ENCODE assay signal across 27 cellular contexts in the genomic region with DNA sequence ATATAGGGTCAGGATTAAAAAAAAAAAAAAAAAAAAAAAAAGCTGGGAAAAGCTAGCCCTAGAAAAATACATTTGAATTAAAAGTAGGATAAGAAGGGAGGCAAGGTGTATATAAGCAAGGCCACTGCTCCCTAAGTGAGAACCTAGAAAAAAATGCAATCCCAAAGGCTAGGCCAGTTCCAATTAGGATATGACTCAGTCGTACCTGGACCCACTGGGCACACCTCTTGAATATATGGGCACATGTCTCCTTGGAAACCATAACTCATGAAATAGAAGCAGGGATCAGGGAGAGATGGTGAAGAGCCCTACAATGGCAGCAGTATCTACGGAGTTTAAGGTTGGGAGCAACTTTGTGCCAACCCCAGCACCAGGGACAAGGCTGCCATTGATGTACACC.
"Had no signal": no experiment of that assay in that cellular context is flagged by ENCODE, and none has a peak within 500 bp of the region (broad histone marks: within the 10 kb centered on the region; RNA-seq: fewer than 3 reads in every experiment).

No MANE protein-coding gene starts in this region.

- H3K27ac Mint-ChIP-seq: memory B cell; naive thymus-derived CD4-positive, alpha-beta T cell; natural killer cell treated with Interleukin-12 subunit alpha and Interleukin-12 subunit beta and Interleukin-15 and Interleukin-18, amount 100 ng/mL, for 72 hours; progenitor cell of endocrine pancreas; stimulated activated naive CD8-positive, alpha-beta T cell treated with anti-CD3 and anti-CD28 coated beads, Interleukin-15, Interleukin-2, amounts not matched to agents 100 ng/mL and 50 ng/mL, for 24 hours had no signal

- H3K27me3 ChIP-seq: ovary, suprapubic skin, tibial artery, upper lobe of right lung had no signal

- H3K4me3 ChIP-seq: left ventricle myocardium inferior, lung, mucosa of descending colon, ovary, skin epidermis, suprapubic skin, thoracic aorta, tibial artery, upper lobe of right lung had no signal

- H3K4me1 ChIP-seq: suprapubic skin, upper lobe of right lung had no signal

- H3K27me3 Mint-ChIP-seq: natural killer cell treated with Interleukin-12 subunit alpha and Interleukin-12 subunit beta and Interleukin-15 and Interleukin-18, amount 100 ng/mL, for 72 hours; stimulated activated naive CD8-positive, alpha-beta T cell treated with anti-CD3 and anti-CD28 coated beads, Interleukin-15, Interleukin-2, amounts not matched to agents 100 ng/mL and 50 ng/mL, for 24 hours had no signal

- H3K9me3 ChIP-seq: left ventricle myocardium inferior, mucosa of descending colon, ovary, suprapubic skin, thoracic aorta, tibial artery, upper lobe of right lung had no signal

- DNase-seq: hippocampal formation; kidney; left ventricle myocardium inferior; midbrain; mucosa of descending colon; naive thymus-derived CD4-positive, alpha-beta T cell; ovary; retina; right cardiac atrium; stimulated activated CD4-positive, alpha-beta T cell treated with anti-CD3 and anti-CD28 coated beads, Interleukin-12 subunit alpha, Interleukin-12 subunit beta, amount 100 ng/mL, for 4 hours; stimulated activated CD4-positive, alpha-beta T cell treated with anti-CD3 and anti-CD28 coated beads, Interleukin-15, amount 100 ng/mL, for 24 hours; stimulated activated CD4-positive, alpha-beta T cell treated with anti-CD3 and anti-CD28 coated beads, Interleukin-2, amount 100 ng/mL, for 24 hours; stimulated activated CD4-positive, alpha-beta T cell treated with anti-CD3 and anti-CD28 coated beads, Interleukin-4, amount 100 ng/mL, for 1 hour; stimulated activated naive CD4-positive, alpha-beta T cell; tibial artery; trophoblast cell; upper lobe of right lung had no signal

- H3K27ac ChIP-seq: left ventricle myocardium inferior, ovary, skin epidermis, suprapubic skin, thoracic aorta, tibial artery, upper lobe of right lung had no signal

- H3K4me1 Mint-ChIP-seq: memory B cell; naive thymus-derived CD4-positive, alpha-beta T cell had no signal

- H3K4me3 Mint-ChIP-seq: memory B cell; naive thymus-derived CD4-positive, alpha-beta T cell; natural killer cell treated with Interleukin-12 subunit alpha and Interleukin-12 subunit beta and Interleukin-15 and Interleukin-18, amount 100 ng/mL, for 72 hours; stimulated activated naive CD8-positive, alpha-beta T cell treated with anti-CD3 and anti-CD28 coated beads, Interleukin-15, Interleukin-2, amounts not matched to agents 100 ng/mL and 50 ng/mL, for 24 hours had no signal

- H3K9me3 Mint-ChIP-seq: memory B cell; stimulated activated naive CD8-positive, alpha-beta T cell treated with anti-CD3 and anti-CD28 coated beads, Interleukin-15, Interleukin-2, amounts not matched to agents 100 ng/mL and 50 ng/mL, for 24 hours had no signal

- H3K36me3 Mint-ChIP-seq: memory B cell; naive thymus-derived CD4-positive, alpha-beta T cell; natural killer cell treated with Interleukin-12 subunit alpha and Interleukin-12 subunit beta and Interleukin-15 and Interleukin-18, amount 100 ng/mL, for 72 hours had no signal

- ATAC-seq: mucosa of descending colon; naive thymus-derived CD4-positive, alpha-beta T cell; natural killer cell treated with Interleukin-12 subunit alpha and Interleukin-12 subunit beta and Interleukin-15 and Interleukin-18, amount 100 ng/mL, for 72 hours; right cardiac atrium; sciatic nerve; upper lobe of right lung had no signal

- H3K36me3 ChIP-seq: left ventricle myocardium inferior, ovary, suprapubic skin, thoracic aorta, tibial artery, upper lobe of right lung had no signal

- FAIRE-seq: kidney, urothelium cell line had no signal
